ENCODE assay signal across 9 cellular contexts in the genomic region with DNA sequence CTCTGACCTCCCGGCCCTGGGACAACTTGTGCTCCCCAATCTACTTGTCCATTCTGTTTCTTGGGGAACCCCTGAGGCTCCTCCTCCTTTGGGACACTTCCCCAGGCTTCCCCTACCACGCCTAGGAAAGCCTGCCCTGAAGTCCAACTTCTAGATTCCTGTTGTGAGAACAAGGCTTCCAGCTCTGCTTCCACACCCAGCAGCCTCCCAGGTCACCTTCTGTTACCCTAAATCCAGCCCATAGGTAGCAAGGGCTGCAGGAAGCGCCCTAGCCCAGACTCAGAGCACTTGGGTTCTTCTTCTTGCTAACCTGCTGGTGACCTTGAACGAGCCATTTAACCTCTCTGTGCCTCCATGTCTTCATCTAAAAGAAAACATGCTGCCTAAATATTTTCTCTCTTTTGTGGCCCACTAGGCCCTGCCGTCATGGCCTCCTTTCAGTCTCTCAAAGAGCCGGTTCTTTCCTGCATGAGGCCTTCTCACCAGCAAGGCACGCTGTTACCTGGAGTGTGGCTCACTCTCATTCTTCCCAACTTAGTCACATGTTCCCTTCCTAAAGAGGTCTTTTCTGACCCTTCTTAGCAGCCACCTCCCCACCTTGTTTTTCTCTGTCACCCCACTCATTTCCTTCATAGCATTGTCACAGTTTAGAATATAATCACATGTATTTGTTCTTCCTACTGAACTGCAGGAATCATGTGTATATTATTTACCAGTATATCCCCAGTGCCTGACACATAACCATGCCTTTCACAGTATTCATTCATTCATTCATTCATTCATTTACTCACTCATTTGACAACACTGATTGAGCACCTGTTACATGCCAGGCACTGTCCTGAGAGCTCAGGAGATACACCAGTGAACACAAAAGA. TPM values are rescaled to one million over a fixed set of nuclear protein-coding genes. Genes with fewer than 3 reads are reported as not detected.
A peak's percentile ranks its signal among the peaks of the same experiment; 100 is the strongest.
DNase-seq lines count a peak whose midpoint lies in the region; ATAC-seq, FAIRE-seq and TF ChIP-seq lines count a peak whose summit lies in the region.
"Had no signal": no experiment of that assay in that cellular context is flagged by ENCODE, and none has a peak within 500 bp of the region (broad histone marks: within the 10 kb centered on the region; RNA-seq: fewer than 3 reads in every experiment).

No MANE protein-coding gene starts in this region.

- no peak for ATAC-seq in body of pancreas
- ATAC-seq in aorta (ENCODE audit: low FRiP score): no peak

- H4K91ac ChIP-seq in mesenchymal stem cell (ENCODE audit: low read length): peak overlapping the region; percentile 89

- H3K4ac ChIP-seq in mesenchymal stem cell (ENCODE audit: low read depth in 1 of 2, low read length in 2 of 2): peak overlapping the region; percentile 83 to 86

- H3K4me2 ChIP-seq in mesenchymal stem cell (ENCODE audit: low read length, poor library complexity, severe bottlenecking): peak overlapping the region; percentile 89

- FAIRE-seq in frontal cortex (lab: Jason Lieb, UNC): no peak
- FAIRE-seq: GM18507 had no signal

- H3K9me3 ChIP-seq in body of pancreas (no peaks in the 10 kb centered on the region), mesenchymal stem cell (ENCODE audit: control insufficient read depth, low read length) (no peaks in the 10 kb centered on the region), aorta (ENCODE audit: control insufficient read depth, low read length) (no peaks in the 10 kb centered on the region)

- H2BK120ac ChIP-seq in mesenchymal stem cell (ENCODE audit: low read depth, low read length): no peak overlapping the region

- no peak overlapping the region for H4K8ac ChIP-seq in mesenchymal stem cell (ENCODE audit: low read length)

- H3K36me3 ChIP-seq in body of pancreas (replicated peaks in 1 of 2; ENCODE audit: insufficient read depth in 1 of 2, low read depth in 2 of 2): no peaks in the 10 kb centered on the region
- peaks cover 16 to 45% of the 10 kb centered on the region in 2 experiments for H3K36me3 ChIP-seq in mesenchymal stem cell (ENCODE audit: control insufficient read depth in 1 of 2, insufficient read depth in 2 of 2, low read depth in 1 of 2, low read length in 2 of 2)
- no peaks in the 10 kb centered on the region for H3K36me3 ChIP-seq in aorta (ENCODE audit: control insufficient read depth in 1 of 2, insufficient read depth in 2 of 2, low read length in 1 of 2)

- peaks cover 4% of the 10 kb centered on the region for H3K79me1 ChIP-seq in mesenchymal stem cell (replicated peaks; ENCODE audit: low read length, poor library complexity, severe bottlenecking)

- no peak for TF ChIP-seq POLR2A in body of pancreas (IDR thresholded peaks at IDR 0.05)

- intact Hi-C loops in body of pancreas (cut with DNase I) (no loop called here), aorta (cut with DNase I) (loop anchor here in 1 of 2 donors (2.0 kb wide), 1 partner anchor 35 kb away; no protein-coding TSS in a partner anchor)

- peak overlapping the region; percentile 94 for H2AK5ac ChIP-seq in mesenchymal stem cell (ENCODE audit: low read length, severe bottlenecking)

- peak overlapping the region in 1 of 2 experiments; percentile 78 for H3K14ac ChIP-seq in mesenchymal stem cell (ENCODE audit: low read length in 2 of 2)

- H3K4me1 ChIP-seq in body of pancreas: peaks cover 34% of the 10 kb centered on the region
- H3K4me1 ChIP-seq in mesenchymal stem cell (ENCODE audit: control insufficient read depth, insufficient read depth, low read depth, low read length): peaks cover 33% of the 10 kb centered on the region
- H3K4me1 ChIP-seq in aorta (ENCODE audit: control insufficient read depth in 1 of 2, insufficient read depth in 2 of 2, low read length in 2 of 2): no peaks in the 10 kb centered on the region

- H2BK12ac ChIP-seq in mesenchymal stem cell (ENCODE audit: low read length in 2 of 2): peak overlapping the region; percentile 70 to 80

- H2BK5ac ChIP-seq in mesenchymal stem cell (ENCODE audit: low read depth, low read length, poor library complexity, severe bottlenecking): peak overlapping the region; percentile 98

- peak overlapping the region; percentile 86 to 87 for H3K18ac ChIP-seq in mesenchymal stem cell (ENCODE audit: low read depth in 1 of 2, low read length in 2 of 2)

- H3K27me3 ChIP-seq in body of pancreas: no peaks in the 10 kb centered on the region
- no peaks in the 10 kb centered on the region for H3K27me3 ChIP-seq in mesenchymal stem cell (ENCODE audit: control insufficient read depth in 1 of 2, insufficient read depth in 1 of 2, low read length in 2 of 2)
- no peaks in the 10 kb centered on the region for H3K27me3 ChIP-seq in aorta (ENCODE audit: control insufficient read depth in 1 of 2, insufficient read depth in 2 of 2, low read length in 1 of 2)

- WGBS in body of pancreas, 2 donors: 40 to 43% methylated on average over 7 of the region's 7 CpGs
- WGBS in mesenchymal stem cell: 15% methylated on average over 7 of the region's 7 CpGs
- 21 to 24% methylated on average over 7 of the region's 7 CpGs for WGBS in aorta, 2 donors

- peak; percentile 20 for DNase-seq in stimulated activated CD4-positive, alpha-beta T cell treated with anti-CD3 and anti-CD28 coated beads, Interleukin-15, amount 100 ng/mL, for 24 hours
- DNase-seq in stimulated activated CD4-positive, alpha-beta T cell treated with anti-CD3 and anti-CD28 coated beads, Interleukin-2, amount 100 ng/mL, for 48 hours: no peak
- DNase-seq in body of pancreas: no peak
- DNase-seq in mesenchymal stem cell: no peak
- DNase-seq in aorta: no peak
- no peak for DNase-seq in NCI-H2081 (lab: John Stamatoyannopoulos, UW)
- DNase-seq in frontal cortex (ENCODE audit: low spot score in 2 of 2): no peak
- no peak for DNase-seq in NCI-H2227 treated with DMSO at 0.1 percent for 48 hours (lab: John Stamatoyannopoulos, UW)

- no peak overlapping the region for H2AFZ ChIP-seq in mesenchymal stem cell (ENCODE audit: low read depth, low read length)

- H3K27ac ChIP-seq in body of pancreas (peak overlapping the region; percentile 80 to 91 (median 88)), mesenchymal stem cell (ENCODE audit: low read length, poor library complexity, severe bottlenecking) (peak overlapping the region; percentile 91), aorta (ENCODE audit: low read depth in 1 of 2, low read length in 2 of 2) (no peak overlapping the region)

- TF ChIP-seq CTCF in body of pancreas (IDR thresholded peaks at IDR 0.05): no peak

- H3K4me3 ChIP-seq in body of pancreas: peak overlapping the region in 1 of 2 donors; percentile 56
- peak overlapping the region; percentile 68 to 97 for H3K4me3 ChIP-seq in mesenchymal stem cell (ENCODE audit: insufficient read depth in 1 of 2, low read depth in 1 of 2, low read length in 2 of 2)
- H3K4me3 ChIP-seq in aorta (ENCODE audit: low read length in 2 of 2): peak overlapping the region; percentile 68 to 91

- H3K9ac ChIP-seq in mesenchymal stem cell (ENCODE audit: low read length): peak overlapping the region; percentile 99

- no peak overlapping the region for H3K23ac ChIP-seq in mesenchymal stem cell (ENCODE audit: low read length in 2 of 2)

- no peak overlapping the region for H2BK15ac ChIP-seq in mesenchymal stem cell (ENCODE audit: low read depth, poor library complexity, severe bottlenecking)

RNA-seq across cellular contexts. Expression of a gene that starts 1.4 kb away (rescaled TPM):
- total RNA-seq in body of pancreas (10 to 100 TPM; 85.7 to 90.0 TPM), aorta (100 to 1,000 TPM; 208 to 213 TPM), frontal cortex (36.7 TPM)
- polyA plus RNA-seq in mesenchymal stem cell (2013, experiment 1 of 2): 247 TPM
- polyA plus RNA-seq in mesenchymal stem cell (2013, experiment 2 of 2): 249 TPM
- 100 to 1,000 TPM in 1 of 2 donors, 10 to 100 TPM in 1; 99.8 to 190 TPM for polyA plus RNA-seq in aorta

RNA-seq across cellular contexts. Expression of a gene that starts 48.3 kb away (rescaled TPM):
- total RNA-seq in body of pancreas (10 to 100 TPM in 1 of 2 donors, not detected in 1; 43.1 TPM), aorta (under 1 TPM in 1 of 2 donors, not detected in 1; 0.45 TPM), frontal cortex (not detected)
- polyA plus RNA-seq in mesenchymal stem cell (2013, experiment 1 of 2): not detected
- polyA plus RNA-seq in mesenchymal stem cell (2013, experiment 2 of 2): 0.08 TPM
- polyA plus RNA-seq in aorta: 1 to 10 TPM in 1 of 2 donors, under 1 TPM in 1; 0.33 to 2.9 TPM

Comparison
In these comparisons a context has a peak if more than half of its experiments do, and no peak if none do; other contexts are left out.
1. H3K27ac ChIP-seq: peak in body of pancreas (4 of 4) and mesenchymal stem cell (single experiment); none in aorta (0 of 2).